In genomic region chr11:115501895-115502589, GRCh38 we compare ENCODE assay signal across 8 cellular contexts. TPM values are rescaled to one million over a fixed set of nuclear protein-coding genes. Genes with fewer than 3 reads are reported as not detected.
DNase-seq lines count a peak whose midpoint lies in the region; ATAC-seq, FAIRE-seq and TF ChIP-seq lines count a peak whose summit lies in the region.

No MANE protein-coding gene starts in this region.

- no peak for ATAC-seq in Panc1
- ATAC-seq in HG03521 (IDR thresholded peaks at IDR 0.05; ENCODE audit: unreplicated experiment): no peak

- H3K9me3 ChIP-seq in Panc1 (ENCODE audit: control insufficient read depth, insufficient read depth, low read depth, low read length) (no peaks in the 10 kb centered on the region), tibial artery (no peaks in the 10 kb centered on the region)

- H3K27me3 ChIP-seq in Panc1 (ENCODE audit: control insufficient read depth, insufficient read depth, low read length) (peaks cover 25% of the 10 kb centered on the region), tibial artery (peaks cover 0 to 41% of the 10 kb centered on the region in 2 donors)

- peaks cover 10% of the 10 kb centered on the region; the same call in 1 of the 2 replicates for H3K4me1 ChIP-seq in Panc1 (ENCODE audit: control insufficient read depth, insufficient read depth, low read length)
- H3K4me1 ChIP-seq in tibial artery: peaks cover 5 to 26% (median 20%) of the 10 kb centered on the region in 4 donors

- peak; percentile 47 for FAIRE-seq in islet of Langerhans (lab: Jason Lieb, UNC)

- DNase-seq in stimulated activated CD4-positive, alpha-beta T cell treated with anti-CD3 and anti-CD28 coated beads, Interleukin-15, amount 100 ng/mL, for 24 hours: peak; percentile 31
- no peak for DNase-seq in stimulated activated CD4-positive, alpha-beta T cell treated with anti-CD3 and anti-CD28 coated beads, Interleukin-4, amount 100 ng/mL, for 4 hours
- no peak for DNase-seq in Panc1 (ENCODE audit: low read depth, low spot score)
- DNase-seq in tibial artery: no peak
- no peak for DNase-seq in HUDEP-2 (lab: John Stamatoyannopoulos, UW; ENCODE audit: unreplicated experiment in 76 of 76)
- DNase-seq in activated gamma-delta T cell treated with Interleukin-2 at 50 U/mL for 16 hours: no peak

- intact Hi-C loops in Panc1 (cut with micrococcal nuclease; ENCODE audit: unreplicated experiment) (no loop called here), tibial artery (cut with DNase I; ENCODE audit: low total_unique reads) (loop anchor here (5.0 to 10.0 kb wide), 2 partner anchors 123 to 165 kb away; no protein-coding TSS in a partner anchor)

- H3K27ac ChIP-seq in Panc1 (ENCODE audit: low read length): no peak overlapping the region
- no peak overlapping the region for H3K27ac ChIP-seq in tibial artery

- POLR2A ChIA-PET in Panc1 (lab: Charles Lee): no interaction called here

- H3K4me3 ChIP-seq in Panc1 (ENCODE audit: low read depth in 2 of 2, low read length in 2 of 2) (peak overlapping the region; percentile 59 to 81), tibial artery (peak overlapping the region; percentile 56 to 62)

- in situ Hi-C loops in Panc1 (cut with HindIII; ENCODE audit: low pct_unique_long_range_greater_than_20kb, low sequenced_read_pairs): no loop called here

- CTCF ChIA-PET in Panc1 (lab: Charles Lee): no interaction called here

- H3K36me3 ChIP-seq in Panc1 (ENCODE audit: control insufficient read depth, insufficient read depth, low read length) (no peaks in the 10 kb centered on the region), tibial artery (no peaks in the 10 kb centered on the region)

- TF ChIP-seq CTCF in Panc1 (IDR thresholded peaks at IDR 0.05) (no peak), tibial artery (IDR thresholded peaks at IDR 0.05) (no peak)

- no TSS peak for BruUV-seq in Panc1 (replicated peaks; lab: Mats Ljungman, UMichigan)

RNA-seq across cellular contexts. Expression of gene CADM1, which starts 2.2 kb away (rescaled TPM):
- 3.9 TPM for total RNA-seq in Panc1 (2021; ENCODE audit: unreplicated experiment)
- polyA plus RNA-seq in Panc1 (2012; ENCODE audit: insufficient read length): 7.1 TPM
